ENCODE assay signal across 24 cellular contexts in the genomic region with DNA sequence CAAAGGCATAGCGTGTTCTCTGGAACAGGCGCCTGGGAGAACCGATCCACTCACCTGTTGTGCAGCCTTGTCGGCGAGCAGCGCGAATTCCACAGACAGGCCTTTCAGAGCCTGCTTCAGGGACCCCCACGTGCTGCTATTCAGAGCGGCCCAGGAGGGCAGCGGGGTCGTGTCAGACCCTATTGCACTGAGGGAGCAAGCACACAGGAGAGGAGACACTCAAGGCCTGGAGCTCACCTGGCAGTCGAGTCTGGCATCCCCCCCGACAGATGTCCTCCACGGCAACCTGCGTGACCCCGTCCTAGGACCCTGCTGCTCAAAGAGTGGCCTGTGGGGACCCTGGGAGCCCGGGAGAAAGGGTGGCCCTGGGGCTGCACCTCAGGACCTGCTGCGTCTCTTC.
"Had no signal": no experiment of that assay in that cellular context is flagged by ENCODE, and none has a peak within 500 bp of the region (broad histone marks: within the 10 kb centered on the region; RNA-seq: fewer than 3 reads in every experiment).

No MANE protein-coding gene starts in this region.

- H3K27me3 Mint-ChIP-seq: activated CD4-positive, alpha-beta memory T cell treated with anti-CD3 and anti-CD28 coated beads for 36 hours; activated CD4-positive, alpha-beta T cell treated with anti-CD3 and anti-CD28 coated beads, Interleukin-2, amount 10 ng/mL, durations not matched to agents 7 days and 5 days; activated naive CD8-positive, alpha-beta T cell treated with anti-CD3 and anti-CD28 coated beads for 36 hours; activated T-helper 17 cell treated with anti-CD3 and anti-CD28 coated beads, Interleukin-2, amount 50 U/mL, for 72 hours had no signal

- H3K4me3 Mint-ChIP-seq: activated CD4-positive, alpha-beta memory T cell treated with anti-CD3 and anti-CD28 coated beads for 36 hours; activated CD4-positive, alpha-beta T cell treated with anti-CD3 and anti-CD28 coated beads, Interleukin-2, amount 10 ng/mL, durations not matched to agents 7 days and 5 days; activated naive CD4-positive, alpha-beta T cell treated with anti-CD3 and anti-CD28 coated beads for 36 hours; activated naive CD8-positive, alpha-beta T cell treated with anti-CD3 and anti-CD28 coated beads for 36 hours; activated T-helper 17 cell treated with anti-CD3 and anti-CD28 coated beads, Interleukin-2, amount 50 U/mL, for 72 hours; T-helper 1 cell treated with Interleukin-12 subunit alpha and Interleukin-12 subunit beta and Interleukin-4 antibody, amounts not matched to agents 30 μg/mL and 1 μg/mL, for 36 hours had no signal

- H3K27ac ChIP-seq: breast epithelium had no signal

- H3K9me3 ChIP-seq: breast epithelium had no signal

- DNase-seq: activated CD4-positive, alpha-beta memory T cell treated with anti-CD3 and anti-CD28 coated beads for 36 hours; activated CD4-positive, alpha-beta T cell treated with anti-CD3 and anti-CD28 coated beads, Interleukin-2, amount 10 ng/mL, durations not matched to agents 7 days and 5 days; activated CD4-positive, CD25-positive, alpha-beta regulatory T cell; activated CD8-positive, alpha-beta memory T cell treated with anti-CD3 and anti-CD28 coated beads for 24 hours; activated gamma-delta T cell; activated naive CD4-positive, alpha-beta T cell treated with anti-CD3 and anti-CD28 coated beads for 36 hours; activated naive CD8-positive, alpha-beta T cell treated with anti-CD3 and anti-CD28 coated beads for 36 hours; activated T-cell treated with anti-CD3 and anti-CD28 coated beads, Interleukin-2, amount 50 U/mL, for 48 hours; aorta; central memory CD4-positive, alpha-beta T cell; Kasumi-1; KBM-7; NCI-H1048; NCI-H2029; NCI-H2107; NCI-H345; NCI-H510A treated with DMSO at 0.1 percent for 48 hours; NCI-H69; PC-3; SHP77 treated with DMSO at 0.1 percent for 48 hours; T-helper 9 cell had no signal

- H3K36me3 ChIP-seq: breast epithelium had no signal

- H3K27me3 ChIP-seq: breast epithelium had no signal

- H3K27ac Mint-ChIP-seq: activated CD4-positive, alpha-beta memory T cell treated with anti-CD3 and anti-CD28 coated beads for 36 hours; activated CD4-positive, alpha-beta T cell treated with anti-CD3 and anti-CD28 coated beads, Interleukin-2, amount 10 ng/mL, durations not matched to agents 7 days and 5 days; activated naive CD4-positive, alpha-beta T cell treated with anti-CD3 and anti-CD28 coated beads for 36 hours; activated naive CD8-positive, alpha-beta T cell treated with anti-CD3 and anti-CD28 coated beads for 36 hours; activated T-helper 17 cell treated with anti-CD3 and anti-CD28 coated beads, Interleukin-2, amount 50 U/mL, for 72 hours; T-helper 1 cell treated with Interleukin-12 subunit alpha and Interleukin-12 subunit beta and Interleukin-4 antibody, amounts not matched to agents 30 μg/mL and 1 μg/mL, for 36 hours had no signal

- H3K4me3 ChIP-seq: breast epithelium had no signal

- H3K9me3 Mint-ChIP-seq: activated CD4-positive, alpha-beta memory T cell treated with anti-CD3 and anti-CD28 coated beads for 36 hours; activated CD4-positive, alpha-beta T cell treated with anti-CD3 and anti-CD28 coated beads, Interleukin-2, amount 10 ng/mL, durations not matched to agents 7 days and 5 days; activated naive CD4-positive, alpha-beta T cell treated with anti-CD3 and anti-CD28 coated beads for 36 hours; activated naive CD8-positive, alpha-beta T cell treated with anti-CD3 and anti-CD28 coated beads for 36 hours; activated T-helper 17 cell treated with anti-CD3 and anti-CD28 coated beads, Interleukin-2, amount 50 U/mL, for 72 hours; T-helper 1 cell treated with Interleukin-12 subunit alpha and Interleukin-12 subunit beta and Interleukin-4 antibody, amounts not matched to agents 30 μg/mL and 1 μg/mL, for 36 hours had no signal

- ATAC-seq: activated T-helper 17 cell treated with anti-CD3 and anti-CD28 coated beads, Interleukin-2, amount 50 U/mL, for 72 hours; PC-3 had no signal

- H3K4me1 ChIP-seq: breast epithelium had no signal
